In the genomic region with DNA sequence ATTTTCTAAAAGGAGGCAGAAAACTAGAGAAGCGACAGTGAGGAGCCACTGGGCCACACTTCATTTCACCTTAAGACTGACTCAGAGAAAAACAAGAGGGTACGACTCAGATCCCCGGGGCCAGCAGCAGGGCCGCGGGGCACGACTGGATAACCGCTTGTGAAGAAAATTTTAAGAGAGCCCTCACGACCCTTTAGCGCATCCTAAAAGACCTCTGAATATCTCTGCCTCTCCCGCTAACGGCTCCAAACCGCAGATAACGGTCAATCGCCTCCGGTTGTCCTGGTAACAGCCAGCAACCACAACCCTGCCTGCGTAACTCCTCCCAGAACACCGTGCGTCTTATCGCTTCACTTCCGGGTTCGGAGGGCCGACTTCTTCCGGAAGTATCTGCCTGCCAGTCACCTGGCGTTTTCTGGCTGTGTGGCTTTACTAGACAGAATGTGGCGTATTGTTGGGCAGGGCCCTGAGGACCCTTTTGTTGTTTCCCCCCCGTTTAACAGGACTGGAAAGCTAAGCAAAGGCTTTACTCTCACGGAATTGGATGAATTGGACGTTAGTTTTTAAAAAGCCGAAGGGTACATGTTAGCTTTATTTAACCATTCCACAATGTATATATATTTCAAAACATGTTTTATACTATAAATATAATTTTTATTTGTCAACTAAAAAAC, we compare ENCODE assay signal across 1 cellular context.
TF ChIP-seq lines count a peak whose summit lies in the region.

No MANE protein-coding gene starts in this region.

TF ChIP-seq in K562, 482 proteins besides CTCF, POLR2A, EP300 and RAD21 (continued from another document and continues in another):
- TF ChIP-seq, protein P1, sequence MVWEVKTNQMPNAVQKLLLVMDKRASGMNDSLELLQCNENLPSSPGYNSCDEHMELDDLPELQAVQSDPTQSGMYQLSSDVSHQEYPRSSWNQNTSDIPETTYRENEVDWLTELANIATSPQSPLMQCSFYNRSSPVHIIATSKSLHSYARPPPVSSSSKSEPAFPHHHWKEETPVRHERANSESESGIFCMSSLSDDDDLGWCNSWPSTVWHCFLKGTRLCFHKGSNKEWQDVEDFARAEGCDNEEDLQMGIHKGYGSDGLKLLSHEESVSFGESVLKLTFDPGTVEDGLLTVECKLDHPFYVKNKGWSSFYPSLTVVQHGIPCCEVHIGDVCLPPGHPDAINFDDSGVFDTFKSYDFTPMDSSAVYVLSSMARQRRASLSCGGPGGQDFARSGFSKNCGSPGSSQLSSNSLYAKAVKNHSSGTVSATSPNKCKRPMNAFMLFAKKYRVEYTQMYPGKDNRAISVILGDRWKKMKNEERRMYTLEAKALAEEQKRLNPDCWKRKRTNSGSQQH (CRISPR knock-in tag; IDR thresholded peaks at IDR 0.05) = no peak
- TF ChIP-seq ARNT (IDR thresholded peaks at IDR 0.05) = 0 out of 4 replicates have a peak, but pooled peaks of 1 of the 2 experiments have one; percentile 25
- TF ChIP-seq L3MBTL2 (IDR thresholded peaks at IDR 0.05) = peak; percentile 64
- TF ChIP-seq RFX5 (IDR thresholded peaks at IDR 0.05; ENCODE audit: low read depth, low read length) = no peak
- peak; percentile 79 for TF ChIP-seq RBFOX2 (IDR thresholded peaks at IDR 0.05; ENCODE audit: low read depth, low read length)
- TF ChIP-seq, protein P2, sequence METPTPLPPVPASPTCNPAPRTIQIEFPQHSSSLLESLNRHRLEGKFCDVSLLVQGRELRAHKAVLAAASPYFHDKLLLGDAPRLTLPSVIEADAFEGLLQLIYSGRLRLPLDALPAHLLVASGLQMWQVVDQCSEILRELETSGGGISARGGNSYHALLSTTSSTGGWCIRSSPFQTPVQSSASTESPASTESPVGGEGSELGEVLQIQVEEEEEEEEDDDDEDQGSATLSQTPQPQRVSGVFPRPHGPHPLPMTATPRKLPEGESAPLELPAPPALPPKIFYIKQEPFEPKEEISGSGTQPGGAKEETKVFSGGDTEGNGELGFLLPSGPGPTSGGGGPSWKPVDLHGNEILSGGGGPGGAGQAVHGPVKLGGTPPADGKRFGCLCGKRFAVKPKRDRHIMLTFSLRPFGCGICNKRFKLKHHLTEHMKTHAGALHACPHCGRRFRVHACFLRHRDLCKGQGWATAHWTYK (CRISPR knock-in tag; IDR thresholded peaks at IDR 0.05) = no peak
- TF ChIP-seq ASH1L (IDR thresholded peaks at IDR 0.05; ENCODE audit: borderline replicate concordance, low read depth, partially characterized antibody) = peak; percentile 64
- no peak for TF ChIP-seq FUS (optimal IDR thresholded peaks at IDR 0.05; ENCODE audit: low read depth, low read length)
- TF ChIP-seq HSF4 (CRISPR knock-in tag; IDR thresholded peaks at IDR 0.05; ENCODE audit: borderline replicate concordance) = no peak
- TF ChIP-seq SUPT5H (IDR thresholded peaks at IDR 0.05) = peak; percentile 89
- peak; percentile 23; the same call in 1 of the 2 replicates for TF ChIP-seq BACH1 (tag; IDR thresholded peaks at IDR 0.05)
- 0 out of 2 replicates have a peak, but pooled peaks have one; percentile 19 for TF ChIP-seq GATAD2A (IDR thresholded peaks at IDR 0.05)
- TF ChIP-seq ZNF57 (CRISPR knock-in tag; IDR thresholded peaks at IDR 0.05) = no peak
- no peak for TF ChIP-seq ZNF311 (CRISPR knock-in tag; IDR thresholded peaks at IDR 0.05)
- TF ChIP-seq ZKSCAN3 (CRISPR knock-in tag; IDR thresholded peaks at IDR 0.05) = no peak
- TF ChIP-seq, protein P3, sequence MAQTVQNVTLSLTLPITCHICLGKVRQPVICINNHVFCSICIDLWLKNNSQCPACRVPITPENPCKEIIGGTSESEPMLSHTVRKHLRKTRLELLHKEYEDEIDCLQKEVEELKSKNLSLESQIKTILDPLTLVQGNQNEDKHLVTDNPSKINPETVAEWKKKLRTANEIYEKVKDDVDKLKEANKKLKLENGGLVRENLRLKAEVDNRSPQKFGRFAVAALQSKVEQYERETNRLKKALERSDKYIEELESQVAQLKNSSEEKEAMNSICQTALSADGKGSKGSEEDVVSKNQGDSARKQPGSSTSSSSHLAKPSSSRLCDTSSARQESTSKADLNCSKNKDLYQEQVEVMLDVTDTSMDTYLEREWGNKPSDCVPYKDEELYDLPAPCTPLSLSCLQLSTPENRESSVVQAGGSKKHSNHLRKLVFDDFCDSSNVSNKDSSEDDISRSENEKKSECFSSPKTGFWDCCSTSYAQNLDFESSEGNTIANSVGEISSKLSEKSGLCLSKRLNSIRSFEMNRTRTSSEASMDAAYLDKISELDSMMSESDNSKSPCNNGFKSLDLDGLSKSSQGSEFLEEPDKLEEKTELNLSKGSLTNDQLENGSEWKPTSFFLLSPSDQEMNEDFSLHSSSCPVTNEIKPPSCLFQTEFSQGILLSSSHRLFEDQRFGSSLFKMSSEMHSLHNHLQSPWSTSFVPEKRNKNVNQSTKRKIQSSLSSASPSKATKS (CRISPR knock-in tag; IDR thresholded peaks at IDR 0.05) = no peak
- TF ChIP-seq ZNF785 (CRISPR knock-in tag; IDR thresholded peaks at IDR 0.05) = no peak
- TF ChIP-seq, protein P4, sequence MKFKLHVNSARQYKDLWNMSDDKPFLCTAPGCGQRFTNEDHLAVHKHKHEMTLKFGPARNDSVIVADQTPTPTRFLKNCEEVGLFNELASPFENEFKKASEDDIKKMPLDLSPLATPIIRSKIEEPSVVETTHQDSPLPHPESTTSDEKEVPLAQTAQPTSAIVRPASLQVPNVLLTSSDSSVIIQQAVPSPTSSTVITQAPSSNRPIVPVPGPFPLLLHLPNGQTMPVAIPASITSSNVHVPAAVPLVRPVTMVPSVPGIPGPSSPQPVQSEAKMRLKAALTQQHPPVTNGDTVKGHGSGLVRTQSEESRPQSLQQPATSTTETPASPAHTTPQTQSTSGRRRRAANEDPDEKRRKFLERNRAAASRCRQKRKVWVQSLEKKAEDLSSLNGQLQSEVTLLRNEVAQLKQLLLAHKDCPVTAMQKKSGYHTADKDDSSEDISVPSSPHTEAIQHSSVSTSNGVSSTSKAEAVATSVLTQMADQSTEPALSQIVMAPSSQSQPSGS (CRISPR knock-in tag; IDR thresholded peaks at IDR 0.05) = no peak
- TF ChIP-seq PHF8 (IDR thresholded peaks at IDR 0.05; ENCODE audit: borderline replicate concordance, low read length) = peak; percentile 82
- TF ChIP-seq, protein P5, sequence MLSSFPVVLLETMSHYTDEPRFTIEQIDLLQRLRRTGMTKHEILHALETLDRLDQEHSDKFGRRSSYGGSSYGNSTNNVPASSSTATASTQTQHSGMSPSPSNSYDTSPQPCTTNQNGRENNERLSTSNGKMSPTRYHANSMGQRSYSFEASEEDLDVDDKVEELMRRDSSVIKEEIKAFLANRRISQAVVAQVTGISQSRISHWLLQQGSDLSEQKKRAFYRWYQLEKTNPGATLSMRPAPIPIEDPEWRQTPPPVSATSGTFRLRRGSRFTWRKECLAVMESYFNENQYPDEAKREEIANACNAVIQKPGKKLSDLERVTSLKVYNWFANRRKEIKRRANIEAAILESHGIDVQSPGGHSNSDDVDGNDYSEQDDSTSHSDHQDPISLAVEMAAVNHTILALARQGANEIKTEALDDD (IDR thresholded peaks at IDR 0.05) = no peak; the same call in 1 of the 2 replicates
- no peak for TF ChIP-seq ZNF239 (CRISPR knock-in tag; IDR thresholded peaks at IDR 0.05)
- TF ChIP-seq ZNF586 (CRISPR knock-in tag; conservative IDR thresholded peaks at IDR 0.05) = no peak
- TF ChIP-seq POLR2B (IDR thresholded peaks at IDR 0.05; ENCODE audit: low read depth, partially characterized antibody) = peak; percentile 91
- TF ChIP-seq, protein P6, sequence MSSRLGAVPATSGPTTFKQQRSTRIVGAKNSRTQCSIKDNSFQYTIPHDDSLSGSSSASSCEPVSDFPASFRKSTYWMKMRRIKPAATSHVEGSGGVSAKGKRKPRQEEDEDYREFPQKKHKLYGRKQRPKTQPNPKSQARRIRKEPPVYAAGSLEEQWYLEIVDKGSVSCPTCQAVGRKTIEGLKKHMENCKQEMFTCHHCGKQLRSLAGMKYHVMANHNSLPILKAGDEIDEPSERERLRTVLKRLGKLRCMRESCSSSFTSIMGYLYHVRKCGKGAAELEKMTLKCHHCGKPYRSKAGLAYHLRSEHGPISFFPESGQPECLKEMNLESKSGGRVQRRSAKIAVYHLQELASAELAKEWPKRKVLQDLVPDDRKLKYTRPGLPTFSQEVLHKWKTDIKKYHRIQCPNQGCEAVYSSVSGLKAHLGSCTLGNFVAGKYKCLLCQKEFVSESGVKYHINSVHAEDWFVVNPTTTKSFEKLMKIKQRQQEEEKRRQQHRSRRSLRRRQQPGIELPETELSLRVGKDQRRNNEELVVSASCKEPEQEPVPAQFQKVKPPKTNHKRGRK (tag; IDR thresholded peaks at IDR 0.05) = no peak
- no peak for TF ChIP-seq ZNF77 (CRISPR knock-in tag; IDR thresholded peaks at IDR 0.05)
- peak; percentile 72 for TF ChIP-seq KDM5B (IDR thresholded peaks at IDR 0.05; ENCODE audit: insufficient replicate concordance, low read depth, low read length)
- TF ChIP-seq CREM (IDR thresholded peaks at IDR 0.05; ENCODE audit: low read depth) = peak; percentile 90
- TF ChIP-seq NFE2 (IDR thresholded peaks at IDR 0.05; ENCODE audit: low read depth) = 0 out of 2 replicates have a peak, but pooled peaks have one; percentile 6
- no peak for TF ChIP-seq TGIF2 (CRISPR knock-in tag; IDR thresholded peaks at IDR 0.05)
- TF ChIP-seq, protein P7, sequence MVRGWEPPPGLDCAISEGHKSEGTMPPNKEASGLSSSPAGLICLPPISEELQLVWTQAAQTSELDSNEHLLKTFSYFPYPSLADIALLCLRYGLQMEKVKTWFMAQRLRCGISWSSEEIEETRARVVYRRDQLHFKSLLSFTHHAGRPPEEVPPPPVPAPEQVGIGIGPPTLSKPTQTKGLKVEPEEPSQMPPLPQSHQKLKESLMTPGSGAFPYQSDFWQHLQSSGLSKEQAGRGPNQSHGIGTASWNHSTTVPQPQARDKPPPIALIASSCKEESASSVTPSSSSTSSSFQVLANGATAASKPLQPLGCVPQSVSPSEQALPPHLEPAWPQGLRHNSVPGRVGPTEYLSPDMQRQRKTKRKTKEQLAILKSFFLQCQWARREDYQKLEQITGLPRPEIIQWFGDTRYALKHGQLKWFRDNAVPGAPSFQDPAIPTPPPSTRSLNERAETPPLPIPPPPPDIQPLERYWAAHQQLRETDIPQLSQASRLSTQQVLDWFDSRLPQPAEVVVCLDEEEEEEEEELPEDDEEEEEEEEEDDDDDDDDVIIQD (CRISPR knock-in tag; IDR thresholded peaks at IDR 0.05) = no peak
- peak; percentile 6 for TF ChIP-seq DACH1 (IDR thresholded peaks at IDR 0.05; ENCODE audit: partially characterized antibody)
- no peak for TF ChIP-seq PHB2 (IDR thresholded peaks at IDR 0.05; ENCODE audit: low read depth)
- TF ChIP-seq, protein P8, sequence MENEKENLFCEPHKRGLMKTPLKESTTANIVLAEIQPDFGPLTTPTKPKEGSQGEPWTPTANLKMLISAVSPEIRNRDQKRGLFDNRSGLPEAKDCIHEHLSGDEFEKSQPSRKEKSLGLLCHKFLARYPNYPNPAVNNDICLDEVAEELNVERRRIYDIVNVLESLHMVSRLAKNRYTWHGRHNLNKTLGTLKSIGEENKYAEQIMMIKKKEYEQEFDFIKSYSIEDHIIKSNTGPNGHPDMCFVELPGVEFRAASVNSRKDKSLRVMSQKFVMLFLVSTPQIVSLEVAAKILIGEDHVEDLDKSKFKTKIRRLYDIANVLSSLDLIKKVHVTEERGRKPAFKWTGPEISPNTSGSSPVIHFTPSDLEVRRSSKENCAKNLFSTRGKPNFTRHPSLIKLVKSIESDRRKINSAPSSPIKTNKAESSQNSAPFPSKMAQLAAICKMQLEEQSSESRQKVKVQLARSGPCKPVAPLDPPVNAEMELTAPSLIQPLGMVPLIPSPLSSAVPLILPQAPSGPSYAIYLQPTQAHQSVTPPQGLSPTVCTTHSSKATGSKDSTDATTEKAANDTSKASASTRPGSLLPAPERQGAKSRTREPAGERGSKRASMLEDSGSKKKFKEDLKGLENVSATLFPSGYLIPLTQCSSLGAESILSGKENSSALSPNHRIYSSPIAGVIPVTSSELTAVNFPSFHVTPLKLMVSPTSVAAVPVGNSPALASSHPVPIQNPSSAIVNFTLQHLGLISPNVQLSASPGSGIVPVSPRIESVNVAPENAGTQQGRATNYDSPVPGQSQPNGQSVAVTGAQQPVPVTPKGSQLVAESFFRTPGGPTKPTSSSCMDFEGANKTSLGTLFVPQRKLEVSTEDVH (IDR thresholded peaks at IDR 0.05; ENCODE audit: low read depth, partially characterized antibody) = peak; percentile 90
- TF ChIP-seq PRMT5 (CRISPR knock-in tag; IDR thresholded peaks at IDR 0.05) = no peak
- TF ChIP-seq, protein P9, sequence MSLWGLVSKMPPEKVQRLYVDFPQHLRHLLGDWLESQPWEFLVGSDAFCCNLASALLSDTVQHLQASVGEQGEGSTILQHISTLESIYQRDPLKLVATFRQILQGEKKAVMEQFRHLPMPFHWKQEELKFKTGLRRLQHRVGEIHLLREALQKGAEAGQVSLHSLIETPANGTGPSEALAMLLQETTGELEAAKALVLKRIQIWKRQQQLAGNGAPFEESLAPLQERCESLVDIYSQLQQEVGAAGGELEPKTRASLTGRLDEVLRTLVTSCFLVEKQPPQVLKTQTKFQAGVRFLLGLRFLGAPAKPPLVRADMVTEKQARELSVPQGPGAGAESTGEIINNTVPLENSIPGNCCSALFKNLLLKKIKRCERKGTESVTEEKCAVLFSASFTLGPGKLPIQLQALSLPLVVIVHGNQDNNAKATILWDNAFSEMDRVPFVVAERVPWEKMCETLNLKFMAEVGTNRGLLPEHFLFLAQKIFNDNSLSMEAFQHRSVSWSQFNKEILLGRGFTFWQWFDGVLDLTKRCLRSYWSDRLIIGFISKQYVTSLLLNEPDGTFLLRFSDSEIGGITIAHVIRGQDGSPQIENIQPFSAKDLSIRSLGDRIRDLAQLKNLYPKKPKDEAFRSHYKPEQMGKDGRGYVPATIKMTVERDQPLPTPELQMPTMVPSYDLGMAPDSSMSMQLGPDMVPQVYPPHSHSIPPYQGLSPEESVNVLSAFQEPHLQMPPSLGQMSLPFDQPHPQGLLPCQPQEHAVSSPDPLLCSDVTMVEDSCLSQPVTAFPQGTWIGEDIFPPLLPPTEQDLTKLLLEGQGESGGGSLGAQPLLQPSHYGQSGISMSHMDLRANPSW (CRISPR knock-in tag; IDR thresholded peaks at IDR 0.05) = no peak
- TF ChIP-seq ZSCAN29 (IDR thresholded peaks at IDR 0.05) = no peak
- TF ChIP-seq FOXJ2 (tag; IDR thresholded peaks at IDR 0.05) = peak; percentile 97
- peak; percentile 72 for TF ChIP-seq POLR2G (IDR thresholded peaks at IDR 0.05; ENCODE audit: low read depth, low read length)
- no peak for TF ChIP-seq ZNF232 (CRISPR knock-in tag; IDR thresholded peaks at IDR 0.05)
- peak; percentile 73; the same call in 1 of the 2 replicates for TF ChIP-seq CTBP1 (IDR thresholded peaks at IDR 0.05; ENCODE audit: borderline replicate concordance)
- TF ChIP-seq TRIM28 (IDR thresholded peaks at IDR 0.05) = no peak
- TF ChIP-seq ZNF436 (CRISPR knock-in tag; IDR thresholded peaks at IDR 0.05) = no peak
- no peak for TF ChIP-seq ZFP1 (CRISPR knock-in tag; IDR thresholded peaks at IDR 0.05)
- no peak for TF ChIP-seq KHSRP (IDR thresholded peaks at IDR 0.05)
- TF ChIP-seq MXI1 (IDR thresholded peaks at IDR 0.05; ENCODE audit: low read depth, low read length) = peak; percentile 89
- no peak for TF ChIP-seq SMAD2 (IDR thresholded peaks at IDR 0.05; ENCODE audit: low read depth, low read length)
- TF ChIP-seq FIP1L1 (IDR thresholded peaks at IDR 0.05; ENCODE audit: low read depth, low read length, poor library complexity, severe bottlenecking) = no peak
- TF ChIP-seq, protein P10, sequence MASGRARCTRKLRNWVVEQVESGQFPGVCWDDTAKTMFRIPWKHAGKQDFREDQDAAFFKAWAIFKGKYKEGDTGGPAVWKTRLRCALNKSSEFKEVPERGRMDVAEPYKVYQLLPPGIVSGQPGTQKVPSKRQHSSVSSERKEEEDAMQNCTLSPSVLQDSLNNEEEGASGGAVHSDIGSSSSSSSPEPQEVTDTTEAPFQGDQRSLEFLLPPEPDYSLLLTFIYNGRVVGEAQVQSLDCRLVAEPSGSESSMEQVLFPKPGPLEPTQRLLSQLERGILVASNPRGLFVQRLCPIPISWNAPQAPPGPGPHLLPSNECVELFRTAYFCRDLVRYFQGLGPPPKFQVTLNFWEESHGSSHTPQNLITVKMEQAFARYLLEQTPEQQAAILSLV (tag; IDR thresholded peaks at IDR 0.05) = no peak
